Comparison of ENCODE assay signal across 19 cellular contexts in genomic region chr3:65615329-65615728, GRCh38.
A peak's percentile ranks its signal among the peaks of the same experiment; 100 is the strongest.
DNase-seq lines count a peak whose midpoint lies in the region; ATAC-seq, FAIRE-seq and TF ChIP-seq lines count a peak whose summit lies in the region.
"Had no signal": no experiment of that assay in that cellular context is flagged by ENCODE, and none has a peak within 500 bp of the region (broad histone marks: within the 10 kb centered on the region; RNA-seq: fewer than 3 reads in every experiment).

No MANE protein-coding gene starts in this region.

- no peaks in the 10 kb centered on the region for H3K79me1 ChIP-seq in H1 (ENCODE audit: low read depth, low read length)

- TF ChIP-seq POLR2A in HepG2 (IDR thresholded peaks at IDR 0.05; ENCODE audit: insufficient read depth in 1 of 2, low read depth in 2 of 2, low read length in 2 of 2), result no peak
- TF ChIP-seq POLR2A in right lobe of liver (IDR thresholded peaks at IDR 0.05), result no peak
- TF ChIP-seq POLR2A in H1 (IDR thresholded peaks at IDR 0.05; ENCODE audit: control extremely low read depth in 1 of 2, low read depth in 2 of 2, low read length in 2 of 2), result no peak

- H2BK20ac ChIP-seq in H1 (ENCODE audit: low read length), result no peak overlapping the region

- H2AK5ac ChIP-seq in H1 (ENCODE audit: low read depth, low read length), result no peak overlapping the region

- TF ChIP-seq EP300 in HepG2 (IDR thresholded peaks at IDR 0.05; ENCODE audit: low read depth in 2 of 2, low read length in 2 of 2), result no peak
- no peak for TF ChIP-seq EP300 in HepG2 (CRISPR knock-in tag; IDR thresholded peaks at IDR 0.05; ENCODE audit: borderline replicate concordance)
- no peak for TF ChIP-seq EP300 in H1 (IDR thresholded peaks at IDR 0.05; ENCODE audit: borderline replicate concordance in 1 of 2, low read depth in 2 of 2, low read length in 2 of 2)

- H3K9me3 ChIP-seq in HepG2 (ENCODE audit: low read length) (no peaks in the 10 kb centered on the region), right lobe of liver (no peaks in the 10 kb centered on the region), H1 (ENCODE audit: insufficient read depth in 2 of 2, low read depth in 1 of 2, low read length in 1 of 2) (no peaks in the 10 kb centered on the region), T-helper 17 cell (ENCODE audit: control insufficient read depth, low read length, poor library complexity, severe bottlenecking) (no peaks in the 10 kb centered on the region)
- no peaks in the 10 kb centered on the region for H3K9me3 ChIP-seq in BLaER1 treated with 17β-estradiol and CSF1 and Interleukin-3, amounts not matched to agents 10 nM and 100 nM (replicated peaks in 1 of 11)
- H3K9me3 ChIP-seq: HAP-1 had no signal

- H3K9ac ChIP-seq in HepG2 (ENCODE audit: insufficient read depth, low read depth, low read length) (no peak overlapping the region), H1 (replicated peaks in 1 of 4; ENCODE audit: extremely low read depth in 1 of 4, low read depth in 3 of 4, low read length in 3 of 4) (no peak overlapping the region)
- no peak overlapping the region for H3K9ac ChIP-seq in BLaER1 treated with 17β-estradiol and CSF1 and Interleukin-3, amounts not matched to agents 10 nM and 100 nM

- H2BK12ac ChIP-seq in H1 (ENCODE audit: low read depth, low read length), result no peak overlapping the region

- H3K18ac ChIP-seq in H1 (ENCODE audit: extremely low read depth, low read length), result no peak overlapping the region

- no peak overlapping the region for H4K5ac ChIP-seq in H1 (ENCODE audit: insufficient read length, low read depth, low read length)

- CTCF ChIA-PET in HepG2 (lab: Yijun Ruan, JAX; ENCODE audit: low intra/inter-chr PET ratio, low total read pairs) (no interaction called here), H1 (lab: Charles Lee; ENCODE audit: partially characterized antibody) (no interaction called here)

- no peak overlapping the region for H3K23ac ChIP-seq in H1 (ENCODE audit: insufficient read length)

- TF ChIP-seq CTCF in HepG2 (CRISPR knock-in tag; IDR thresholded peaks at IDR 0.05), result no peak
- no peak for TF ChIP-seq CTCF in right lobe of liver (IDR thresholded peaks at IDR 0.05)
- no peak for TF ChIP-seq CTCF in H1 (IDR thresholded peaks at IDR 0.05; ENCODE audit: control extremely low read depth in 1 of 3, insufficient read depth in 1 of 3, low read depth in 1 of 3, low read length in 3 of 3)

- H3K36me3 Mint-ChIP-seq in T-helper 17 cell (ENCODE audit: low read depth), result no peaks in the 10 kb centered on the region
- H3K36me3 Mint-ChIP-seq: CD4-positive, alpha-beta memory T cell had no signal

- 89% methylated on average over 4 of the region's 4 CpGs for WGBS in HepG2 (ENCODE audit: low lambda C conversion rate)
- 86% methylated on average over 4 of the region's 4 CpGs for WGBS in right lobe of liver (ENCODE audit: insufficient coverage, low coverage, low lambda C conversion rate, missing lambda C conversion rate)
- 88% methylated on average over 4 of the region's 4 CpGs; no CpG with 5 or more reads in 1 of the 2 experiments for WGBS in H1 (ENCODE audit: extremely low coverage in 1 of 2, insufficient coverage in 1 of 2, insufficient read length in 1 of 2, insufficient replicate concordance in 2 of 2, low coverage in 1 of 2, low lambda C conversion rate in 2 of 2, missing lambda C conversion rate in 1 of 2), 2 experiments

- H3K79me2 ChIP-seq in HepG2 (ENCODE audit: insufficient read depth, low read length) (no peaks in the 10 kb centered on the region), H1 (ENCODE audit: control insufficient read depth in 1 of 2, insufficient read depth in 2 of 2, low read length in 2 of 2) (no peaks in the 10 kb centered on the region)

- H3K4me1 Mint-ChIP-seq in T-helper 17 cell, result no peaks in the 10 kb centered on the region
- H3K4me1 Mint-ChIP-seq: B cell; CD4-positive, alpha-beta memory T cell had no signal

- peaks cover 0 to 8% of the 10 kb centered on the region in 2 experiments; a peak in 1 of 5 replicates for H3K36me3 ChIP-seq in HepG2 (replicated peaks in 1 of 2; ENCODE audit: control insufficient read depth in 1 of 2, insufficient read depth in 2 of 2, low read length in 2 of 2)
- H3K36me3 ChIP-seq in right lobe of liver, result no peaks in the 10 kb centered on the region
- H3K36me3 ChIP-seq in BLaER1 treated with 17β-estradiol and CSF1 and Interleukin-3, amounts not matched to agents 10 nM and 100 nM, result no peaks in the 10 kb centered on the region
- no peaks in the 10 kb centered on the region for H3K36me3 ChIP-seq in H1 (ENCODE audit: control insufficient read depth in 2 of 4, insufficient read depth in 4 of 4, low read length in 3 of 4)
- H3K36me3 ChIP-seq: HAP-1 had no signal

- no peak overlapping the region for H3K27ac Mint-ChIP-seq in T-helper 17 cell
- H3K27ac Mint-ChIP-seq: B cell; CD4-positive, alpha-beta memory T cell; GM23338; HFFc6 had no signal

- H2BK15ac ChIP-seq in H1 (ENCODE audit: low read length), result no peak overlapping the region

- H3K4me3 ChIP-seq in HepG2 (replicated peaks in 1 of 3; ENCODE audit: insufficient read depth in 1 of 3, low read depth in 2 of 3, low read length in 3 of 3) (no peak overlapping the region), right lobe of liver (no peak overlapping the region), H1 (ENCODE audit: extremely low read depth in 1 of 4, insufficient read depth in 2 of 4, low read depth in 3 of 4, low read length in 4 of 4) (no peak overlapping the region)
- H3K4me3 ChIP-seq in BLaER1 treated with 17β-estradiol and CSF1 and Interleukin-3, amounts not matched to agents 10 nM and 100 nM, result no peak overlapping the region
- H3K4me3 ChIP-seq: GM12878, GM23338, HAP-1 had no signal

- POLR2A ChIA-PET in HepG2 (lab: Yijun Ruan, JAX) (no interaction called here), H1 (lab: Charles Lee; ENCODE audit: partially characterized antibody) (interaction anchor here (5.4 kb wide), 1 partner anchor 18 kb away, joined by 28 read pairs; no protein-coding TSS in a partner anchor)

- H2BK5ac ChIP-seq in H1 (ENCODE audit: low read depth, low read length), result no peak overlapping the region

- H3K23me2 ChIP-seq in H1 (ENCODE audit: low read depth, low read length), result no peaks in the 10 kb centered on the region; the same call in 1 of the 2 replicates

- H2AFZ ChIP-seq in HepG2 (ENCODE audit: low read length) (no peak overlapping the region), H1 (ENCODE audit: low read length) (no peak overlapping the region)
- H2AFZ ChIP-seq: GM23338 had no signal

- in situ Hi-C loops in HepG2 (cut with HindIII; ENCODE audit: extremely low pct_ligation_motif_present, low pct_unique_long_range_greater_than_20kb), result no loop called here

- H3K4me2 ChIP-seq in HepG2 (ENCODE audit: low read depth, low read length), result no peak overlapping the region
- H3K4me2 ChIP-seq in BLaER1 treated with 17β-estradiol and CSF1 and Interleukin-3, amounts not matched to agents 10 nM and 100 nM, result peak overlapping the region in 8 of 11 experiments; percentile 23 to 78 (median 50); a peak in 13 of 22 replicates
- H3K4me2 ChIP-seq in H1 (ENCODE audit: insufficient read depth in 1 of 2, low read depth in 2 of 2, low read length in 2 of 2), result no peak overlapping the region
- H3K4me2 ChIP-seq: GM23338 had no signal

- no peaks in the 10 kb centered on the region for H3K27me3 ChIP-seq in HepG2 (ENCODE audit: control insufficient read depth in 1 of 2, insufficient read depth in 2 of 2, low read length in 2 of 2)
- H3K27me3 ChIP-seq in right lobe of liver, result no peaks in the 10 kb centered on the region
- no peaks in the 10 kb centered on the region for H3K27me3 ChIP-seq in BLaER1 treated with 17β-estradiol and CSF1 and Interleukin-3, amounts not matched to agents 10 nM and 100 nM
- H3K27me3 ChIP-seq in H1 (replicated peaks in 1 of 4; ENCODE audit: control insufficient read depth in 3 of 4, extremely low read depth in 1 of 4, insufficient read depth in 3 of 4, low read length in 3 of 4), result no peaks in the 10 kb centered on the region

- no peak overlapping the region for H3K4me3 Mint-ChIP-seq in T-helper 17 cell
- H3K4me3 Mint-ChIP-seq: B cell; CD4-positive, alpha-beta memory T cell; GM23338; HFFc6 had no signal

- no peak overlapping the region for H3K56ac ChIP-seq in H1 (replicated peaks; ENCODE audit: insufficient read length, low read depth, low read length)

- H3K27me3 Mint-ChIP-seq in T-helper 17 cell, result no peaks in the 10 kb centered on the region
- H3K27me3 Mint-ChIP-seq: B cell; CD4-positive, alpha-beta memory T cell had no signal

- no peak overlapping the region for H2BK120ac ChIP-seq in H1 (replicated peaks; ENCODE audit: low read depth, low read length)

- H3K27ac ChIP-seq in HepG2 (ENCODE audit: extremely low read length, insufficient read depth, low read length) (no peak overlapping the region), right lobe of liver (no peak overlapping the region), H1 (ENCODE audit: low read depth, low read length) (no peak overlapping the region)
- H3K27ac ChIP-seq in BLaER1 treated with 17β-estradiol and CSF1 and Interleukin-3, amounts not matched to agents 10 nM and 100 nM, result no peak overlapping the region

- no peaks in the 10 kb centered on the region for H3K4me1 ChIP-seq in HepG2 (ENCODE audit: insufficient read depth, low read length)
- H3K4me1 ChIP-seq in right lobe of liver, result no peaks in the 10 kb centered on the region
- peaks cover 0 to 20% (median 11%) of the 10 kb centered on the region in 10 experiments; a peak in 13 of 20 replicates for H3K4me1 ChIP-seq in BLaER1 treated with 17β-estradiol and CSF1 and Interleukin-3, amounts not matched to agents 10 nM and 100 nM
- peaks cover 0 to 9% (median under 1%) of the 10 kb centered on the region in 4 experiments; a peak in 1 of 7 replicates for H3K4me1 ChIP-seq in H1 (replicated peaks in 1 of 4; ENCODE audit: control insufficient read depth in 3 of 4, insufficient read depth in 4 of 4, low read length in 3 of 4)
- H3K4me1 ChIP-seq: HAP-1 had no signal

- H3K4ac ChIP-seq in H1 (replicated peaks; ENCODE audit: insufficient read length, low read depth, low read length), result no peak overlapping the region

- no peak overlapping the region for H4K91ac ChIP-seq in H1 (replicated peaks; ENCODE audit: insufficient read length, low read length)

- TF ChIP-seq RAD21 in HepG2 (CRISPR knock-in tag; IDR thresholded peaks at IDR 0.05) (no peak), H1 (IDR thresholded peaks at IDR 0.05 in 1 of 2, conservative IDR thresholded peaks at IDR 0.05 in 1 of 2; ENCODE audit: low read depth in 2 of 2, low read length in 2 of 2) (no peak)

- no peak for DNase-seq in HepG2 (ENCODE audit: low spot score)
- no peak for DNase-seq in right lobe of liver
- no peak for DNase-seq in H1 (ENCODE audit: low read depth in 1 of 2, low spot score in 2 of 2)
- DNase-seq in activated CD8-positive, alpha-beta memory T cell treated with anti-CD3 and anti-CD28 coated beads for 24 hours, result no peak
- DNase-seq in T-helper 17 cell, result no peak
- DNase-seq: C1 segment of cervical spinal cord; Calu3; CD4-positive, alpha-beta memory T cell; COR-L47; DMS53; EL; GDM1; HFFc6 had no signal

- H3K14ac ChIP-seq in H1 (ENCODE audit: insufficient read length), result no peak overlapping the region

- FAIRE-seq in HepG2 (lab: Jason Lieb, UNC) (no peak), H1 (lab: Jason Lieb, UNC) (no peak)
- FAIRE-seq: GM12878, GM19239 had no signal

- intact Hi-C loops in HepG2 (cut with micrococcal nuclease; ENCODE audit: unreplicated experiment) (no loop called here), right lobe of liver (cut with DNase I) (no loop called here)

- ATAC-seq in HepG2, result no peak
- ATAC-seq in right lobe of liver, result no peak
- ATAC-seq in T-helper 17 cell, result no peak
- ATAC-seq: GM12878 had no signal

- peaks cover 14% of the 10 kb centered on the region; the same call in 1 of the 2 replicates for H4K20me1 ChIP-seq in HepG2 (ENCODE audit: insufficient read depth, low read length)
- H4K20me1 ChIP-seq in BLaER1 treated with 17β-estradiol and CSF1 and Interleukin-3, amounts not matched to agents 10 nM and 100 nM, result no peaks in the 10 kb centered on the region
- H4K20me1 ChIP-seq in H1 (replicated peaks in 1 of 2; ENCODE audit: control insufficient read depth in 1 of 2, insufficient read depth in 2 of 2, low read length in 2 of 2), result no peaks in the 10 kb centered on the region

- BruUV-seq in HepG2 (replicated peaks; lab: Mats Ljungman, UMichigan), result no TSS peak

- H4K8ac ChIP-seq in H1 (ENCODE audit: extremely low read depth, insufficient read depth, low read length), result no peak overlapping the region

Comparison
In these comparisons a context has a peak if more than half of its experiments do, and no peak if none do; other contexts are left out.
1. H3K4me2 ChIP-seq: peak in BLaER1 treated with 17β-estradiol and CSF1 and Interleukin-3, amounts not matched to agents 10 nM and 100 nM (8 of 11); none in HepG2 (single experiment) and H1 (0 of 2).
2. Of the 41 proteins assayed by ChIP-seq in both HepG2 and H1: peak only in HepG2: none; only in H1: none; in both: MAFK; in neither: 40.